8 cellular contexts compared by ENCODE assay signal in the genomic region with DNA sequence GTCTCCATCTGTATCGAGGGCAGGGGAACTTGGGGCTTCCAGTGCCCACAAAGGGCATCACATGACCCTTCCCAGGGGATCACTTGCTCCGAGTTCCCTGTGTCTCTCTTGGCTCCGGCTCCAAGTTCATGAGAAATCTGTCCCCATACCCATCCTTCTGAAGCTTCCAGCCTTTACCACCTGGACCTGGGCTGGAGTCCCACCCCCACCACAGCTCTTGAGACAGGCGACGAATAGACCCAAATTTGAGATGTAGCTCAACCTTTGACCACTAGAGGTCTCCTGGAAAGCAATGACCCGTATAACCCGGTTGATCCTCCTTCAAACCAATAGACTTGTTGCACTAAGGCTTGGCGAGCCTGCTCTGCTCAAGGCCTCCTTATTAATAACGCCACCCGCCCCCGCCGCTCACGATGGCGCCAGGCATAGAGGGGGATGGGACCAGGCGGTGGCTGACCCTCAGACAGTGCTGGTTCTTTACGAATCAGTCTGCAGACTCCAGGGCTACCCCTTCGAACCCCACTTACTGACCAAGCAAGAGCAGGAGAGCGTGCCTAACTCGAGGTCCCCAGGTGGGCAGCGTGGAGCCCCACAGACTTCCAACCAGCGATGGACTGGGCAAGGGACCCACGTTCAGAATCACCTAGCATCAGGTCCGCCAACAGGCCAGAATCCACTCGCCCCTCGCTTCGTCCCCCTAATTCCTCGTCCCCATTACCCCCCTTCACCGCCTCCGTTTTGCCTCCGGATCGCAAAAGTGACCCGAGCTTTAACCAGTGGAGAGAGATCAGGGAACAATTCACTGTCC. TPM values are rescaled to one million over a fixed set of nuclear protein-coding genes. Genes with fewer than 3 reads are reported as not detected.
DNase-seq lines count a peak whose midpoint lies in the region; ATAC-seq and TF ChIP-seq lines count a peak whose summit lies in the region.

No MANE protein-coding gene starts in this region.

- H3K27me3 Mint-ChIP-seq in activated T-cell treated with anti-CD3 and anti-CD28 coated beads, Interleukin-2, amount 50 U/mL, for 24 hours = no peaks in the 10 kb centered on the region
- H3K27me3 Mint-ChIP-seq in naive thymus-derived CD4-positive, alpha-beta T cell = no peaks in the 10 kb centered on the region

- H4K20me1 ChIP-seq in fibroblast of lung (ENCODE audit: control insufficient read depth, extremely low read depth, insufficient read depth, low read length) = no peaks in the 10 kb centered on the region

- peaks cover 47% of the 10 kb centered on the region for H3K4me1 Mint-ChIP-seq in activated T-cell treated with anti-CD3 and anti-CD28 coated beads, Interleukin-2, amount 50 U/mL, for 24 hours (ENCODE audit: low read depth)
- H3K4me1 Mint-ChIP-seq in naive thymus-derived CD4-positive, alpha-beta T cell = peaks cover 12 to 35% (median 33%) of the 10 kb centered on the region in 7 donors

- H3K9me3 Mint-ChIP-seq in activated T-cell treated with anti-CD3 and anti-CD28 coated beads, Interleukin-2, amount 50 U/mL, for 24 hours = no peaks in the 10 kb centered on the region
- H3K9me3 Mint-ChIP-seq in naive thymus-derived CD4-positive, alpha-beta T cell = no peaks in the 10 kb centered on the region

- no peak for TF ChIP-seq EP300 in tibial nerve (IDR thresholded peaks at IDR 0.05)

- H3K4me3 ChIP-seq in fibroblast of lung (replicated peaks in 1 of 4; ENCODE audit: control extremely low read depth in 1 of 4, insufficient read depth in 1 of 4, low read depth in 3 of 4, low read length in 4 of 4) (peak overlapping the region in 2 of 4 experiments; percentile 35 to 39), tibial nerve (peak overlapping the region; percentile 24 to 48 (median 32))
- H3K4me3 ChIP-seq in naive thymus-derived CD4-positive, alpha-beta T cell (ENCODE audit: low read length) = peak overlapping the region; percentile 51

- TF ChIP-seq CTCF in fibroblast of lung (conservative IDR thresholded peaks at IDR 0.05 in 1 of 2, IDR thresholded peaks at IDR 0.05 in 1 of 2; ENCODE audit: low read depth in 1 of 2, low read length in 2 of 2) (peak; percentile 58 to 76), tibial nerve (IDR thresholded peaks at IDR 0.05) (peak; percentile 57 to 75 (median 69))

- WGBS in tibial nerve, 2 donors = 12 to 20% methylated on average over 26 to 31 of the region's 32 CpGs

- intact Hi-C loops in naive thymus-derived CD4-positive, alpha-beta T cell (cut with micrococcal nuclease) = loop anchor here (1.0 to 5.0 kb wide), 8 partner anchors 29 to 525 kb away; no protein-coding TSS in a partner anchor

- H3K9me3 ChIP-seq in fibroblast of lung (ENCODE audit: control insufficient read depth, insufficient read depth, low read depth, low read length) (no peaks in the 10 kb centered on the region), tibial nerve (no peaks in the 10 kb centered on the region)
- no peaks in the 10 kb centered on the region for H3K9me3 ChIP-seq in naive thymus-derived CD4-positive, alpha-beta T cell (ENCODE audit: control insufficient read depth in 2 of 3, low read length in 3 of 3)

- H3K36me3 Mint-ChIP-seq in activated T-cell treated with anti-CD3 and anti-CD28 coated beads, Interleukin-2, amount 50 U/mL, for 24 hours (ENCODE audit: low read depth) = peaks cover 14% of the 10 kb centered on the region
- no peaks in the 10 kb centered on the region for H3K36me3 Mint-ChIP-seq in naive thymus-derived CD4-positive, alpha-beta T cell

- no peak for TF ChIP-seq POLR2A in tibial nerve (IDR thresholded peaks at IDR 0.05)

- peak overlapping the region; percentile 62 for H3K4me3 Mint-ChIP-seq in activated T-cell treated with anti-CD3 and anti-CD28 coated beads, Interleukin-2, amount 50 U/mL, for 24 hours
- peak overlapping the region; percentile 77 to 98 (median 86) for H3K4me3 Mint-ChIP-seq in naive thymus-derived CD4-positive, alpha-beta T cell

- peaks cover 12% of the 10 kb centered on the region for H3K4me1 ChIP-seq in fibroblast of lung (ENCODE audit: control insufficient read depth, extremely low read depth, insufficient read depth, low read length)
- H3K4me1 ChIP-seq in naive thymus-derived CD4-positive, alpha-beta T cell (ENCODE audit: control insufficient read depth in 2 of 2, insufficient read depth in 2 of 2, low read length in 2 of 2) = peaks cover 18 to 27% of the 10 kb centered on the region in 2 donors
- H3K4me1 ChIP-seq in tibial nerve = peaks cover 0 to 32% (median 12%) of the 10 kb centered on the region in 4 donors

- ATAC-seq in GM18520 (IDR thresholded peaks at IDR 0.05; ENCODE audit: unreplicated experiment) = peak; percentile 57
- ATAC-seq in HG02981 (IDR thresholded peaks at IDR 0.05; ENCODE audit: unreplicated experiment) = peak; percentile 60
- peak; percentile 80 for ATAC-seq in naive thymus-derived CD4-positive, alpha-beta T cell

- DNase-seq in AG20443 (ENCODE audit: low spot score) (peak; percentile 81), NCI-H69 (lab: John Stamatoyannopoulos, UW) (peak; percentile 52), fibroblast of lung (ENCODE audit: low read depth in 2 of 2) (peak; percentile 66 to 80), tibial nerve (ENCODE audit: low spot score in 2 of 2) (peak in 1 of 2 donors; percentile 65)
- peak; percentile 71 for DNase-seq in activated T-cell treated with anti-CD3 and anti-CD28 coated beads, Interleukin-2, amount 50 U/mL, for 24 hours
- peak; percentile 20 to 76 (median 66) for DNase-seq in naive thymus-derived CD4-positive, alpha-beta T cell

- H3K27ac ChIP-seq in fibroblast of lung (ENCODE audit: insufficient read depth, low read length) (peak overlapping the region; percentile 44), tibial nerve (peak overlapping the region; percentile 17 to 55 (median 40))
- no peak overlapping the region for H3K27ac ChIP-seq in naive thymus-derived CD4-positive, alpha-beta T cell (ENCODE audit: low read depth, low read length)

- no peaks in the 10 kb centered on the region for H3K27me3 ChIP-seq in fibroblast of lung (ENCODE audit: control insufficient read depth, insufficient read depth, low read length)
- H3K27me3 ChIP-seq in naive thymus-derived CD4-positive, alpha-beta T cell (ENCODE audit: control insufficient read depth in 2 of 2, insufficient read depth in 2 of 2, low read length in 2 of 2) = no peaks in the 10 kb centered on the region
- H3K27me3 ChIP-seq in tibial nerve = no peaks in the 10 kb centered on the region

- peak overlapping the region; percentile 90 for H3K27ac Mint-ChIP-seq in activated T-cell treated with anti-CD3 and anti-CD28 coated beads, Interleukin-2, amount 50 U/mL, for 24 hours
- peak overlapping the region; percentile 46 to 99 (median 86) for H3K27ac Mint-ChIP-seq in naive thymus-derived CD4-positive, alpha-beta T cell

- H3K79me2 ChIP-seq in fibroblast of lung (ENCODE audit: control insufficient read depth, insufficient read depth, low read length) = peaks cover 6% of the 10 kb centered on the region

- H3K4me2 ChIP-seq in fibroblast of lung (ENCODE audit: extremely low read depth, insufficient read depth, low read length) = peak overlapping the region; percentile 66

- CTCF ChIA-PET in naive thymus-derived CD4-positive, alpha-beta T cell (lab: Charles Lee) = interaction anchor here (0.6 to 8.4 kb wide), 18 partner anchors 9 to 352 kb away, joined by 3 to 66 read pairs (median 4); no protein-coding TSS in a partner anchor

- POLR2A ChIA-PET in naive thymus-derived CD4-positive, alpha-beta T cell (lab: Charles Lee) = interaction anchor here (0.5 to 7.2 kb wide), 7 partner anchors 29 to 622 kb away, joined by 3 to 86 read pairs (median 4); no protein-coding TSS in a partner anchor

- no peaks in the 10 kb centered on the region for H3K36me3 ChIP-seq in fibroblast of lung (ENCODE audit: control insufficient read depth, insufficient read depth, low read length)
- peaks cover 0 to 6% (median 0%) of the 10 kb centered on the region in 3 experiments for H3K36me3 ChIP-seq in naive thymus-derived CD4-positive, alpha-beta T cell (ENCODE audit: control insufficient read depth in 2 of 3, insufficient read depth in 3 of 3, low read length in 3 of 3)
- H3K36me3 ChIP-seq in tibial nerve = no peaks in the 10 kb centered on the region

- peak overlapping the region; percentile 57 for H2AFZ ChIP-seq in fibroblast of lung (ENCODE audit: low read length)

- no peak overlapping the region for H3K9ac ChIP-seq in fibroblast of lung (ENCODE audit: insufficient read depth, low read length)

RNA-seq across cellular contexts. Expression of a gene that starts 4.4 kb away (rescaled TPM):
- total RNA-seq in fibroblast of lung = 120 and 145 TPM in 2 replicates
- polyA plus RNA-seq in fibroblast of lung = 111 and 118 TPM in 2 replicates
- polyA plus RNA-seq in fibroblast of lung (2012) = 96.1 and 127 TPM in 2 replicates
- 183 and 197 TPM in 2 replicates for polyA minus RNA-seq in fibroblast of lung (ENCODE audit: low replicate concordance)
- total RNA-seq in naive thymus-derived CD4-positive, alpha-beta T cell = 10 to 100 TPM; 18.6 to 60.8 (median 47.4) TPM
- polyA plus RNA-seq in naive thymus-derived CD4-positive, alpha-beta T cell = 10 to 100 TPM; 39.4 to 49.1 TPM
- total RNA-seq in tibial nerve = 10 to 100 TPM; 47.4 to 82.2 (median 62.6) TPM
